1 cellular context compared by ENCODE assay signal in genomic region chr6:139249387-139249786, GRCh38.
TF ChIP-seq lines count a peak whose summit lies in the region.

No MANE protein-coding gene starts in this region.

TF ChIP-seq in SK-N-SH treated with all-trans-retinoic acid at 6 μM for 48 hours, 23 proteins besides CTCF, POLR2A, EP300 and RAD21 (continued from another document):
- no peak for TF ChIP-seq TSHZ2 (CRISPR knock-in tag; IDR thresholded peaks at IDR 0.05)
